Comparison of ENCODE assay signal across 8 cellular contexts in genomic region chr3:122680381-122681293, GRCh38. TPM values are rescaled to one million over a fixed set of nuclear protein-coding genes. Genes with fewer than 3 reads are reported as not detected.
DNase-seq lines count a peak whose midpoint lies in the region; ATAC-seq and TF ChIP-seq lines count a peak whose summit lies in the region.

Gene PARP14, plus strand, starts transcription at chr3:122680839. Its CDS starts 45 bp downstream, at chr3:122680884.

- no peaks in the 10 kb centered on the region for H3K36me3 ChIP-seq in endodermal cell (ENCODE audit: control insufficient read depth, insufficient read depth, low read length)

- no peaks in the 10 kb centered on the region for H3K4me1 ChIP-seq in endodermal cell (ENCODE audit: control insufficient read depth, insufficient read depth, low read length)

- peak; percentile 36 for ATAC-seq in HG02884 (IDR thresholded peaks at IDR 0.05; ENCODE audit: unreplicated experiment)

- peaks cover 6% of the 10 kb centered on the region for H3K27me3 Mint-ChIP-seq in endodermal cell (ENCODE audit: insufficient read depth)

- no peaks in the 10 kb centered on the region for H3K9me3 ChIP-seq in endodermal cell (ENCODE audit: control insufficient read depth, low read length)

- H3K36me3 Mint-ChIP-seq in endodermal cell (ENCODE audit: low read depth) = peaks cover 4% of the 10 kb centered on the region

- WGBS in endodermal cell (ENCODE audit: insufficient coverage in 1 of 2, insufficient read length in 1 of 2), 2 experiments = 13 to 14% methylated on average over 13 to 65 of the region's 66 CpGs

- H3K4me3 ChIP-seq in GM12875 (ENCODE audit: low read depth, low read length) = peak within 1 kb of the TSS; percentile 91
- peak within 1 kb of the TSS; percentile 78 for H3K4me3 ChIP-seq in endodermal cell (ENCODE audit: low read length)

- peaks cover 15% of the 10 kb centered on the region for H3K4me1 Mint-ChIP-seq in endodermal cell

- no peak within 1 kb of the TSS for H3K27ac ChIP-seq in endodermal cell (ENCODE audit: low read depth, low read length)

- no peak for TF ChIP-seq CTCF in GM12875 (IDR thresholded peaks at IDR 0.05; ENCODE audit: borderline replicate concordance, insufficient read depth, low read depth, low read length)
- TF ChIP-seq CTCF in endodermal cell (conservative IDR thresholded peaks at IDR 0.05) = peak; percentile 19

- H3K4me3 Mint-ChIP-seq in endodermal cell = peak within 1 kb of the TSS; percentile 68

- peak; percentile 14 for DNase-seq in NK-92 (lab: John Stamatoyannopoulos, UW; ENCODE audit: unreplicated experiment)
- peak; percentile 64 for DNase-seq in activated CD8-positive, alpha-beta memory T cell treated with anti-CD3 and anti-CD28 coated beads, Interleukin-2, amount 50 U/mL, for 4 hours
- DNase-seq in endodermal cell = peak; percentile 86
- no peak for DNase-seq in mesenteric fat pad (ENCODE audit: low spot score)
- peak; percentile 41 to 58 for DNase-seq in stimulated activated CD8-positive, alpha-beta memory T cell treated with anti-CD3 and anti-CD28 coated beads, Interleukin-15, amount 100 ng/mL, for 48 hours (ENCODE audit: low read depth in 2 of 2)
- DNase-seq in NCI-H2171 treated with DMSO at 0.1 percent for 48 hours (lab: John Stamatoyannopoulos, UW) = no peak

- H3K9me3 Mint-ChIP-seq in endodermal cell = no peaks in the 10 kb centered on the region

- H3K9ac ChIP-seq in endodermal cell (ENCODE audit: extremely low read depth, low read length, poor library complexity, severe bottlenecking) = no peak within 1 kb of the TSS

- peaks cover 8% of the 10 kb centered on the region for H3K27me3 ChIP-seq in endodermal cell (ENCODE audit: control insufficient read depth, insufficient read depth, low read length, poor library complexity, severe bottlenecking)

- H3K27ac Mint-ChIP-seq in endodermal cell = peak within 1 kb of the TSS; percentile 77

RNA-seq across cellular contexts. Expression of gene PARP14, which starts in this region (rescaled TPM):
- total RNA-seq in endodermal cell (10 to 100 TPM; 16.4 to 19.1 TPM), mesenteric fat pad (51.1 TPM)
- polyA plus RNA-seq in endodermal cell (2013, experiment 1 of 2) = 3.8 TPM
- polyA plus RNA-seq in endodermal cell (2013, experiment 2 of 2) = 3.4 TPM

Comparison
In these comparisons a context has a peak if more than half of its experiments do, and no peak if none do; other contexts are left out.
1. DNase-seq: peak in NK-92 (single experiment), activated CD8-positive, alpha-beta memory T cell treated with anti-CD3 and anti-CD28 coated beads, Interleukin-2, amount 50 U/mL, for 4 hours (single experiment), endodermal cell (single experiment) and stimulated activated CD8-positive, alpha-beta memory T cell treated with anti-CD3 and anti-CD28 coated beads, Interleukin-15, amount 100 ng/mL, for 48 hours (2 of 2); none in mesenteric fat pad (single experiment) and NCI-H2171 treated with DMSO at 0.1 percent for 48 hours (single experiment).